Comparison of ENCODE assay signal across 2 cellular contexts in genomic region chr22:19706661-19707151, GRCh38.
TF ChIP-seq lines count a peak whose summit lies in the region.

No MANE protein-coding gene starts in this region.

TF ChIP-seq in IMR-90, 13 proteins besides CTCF, POLR2A, EP300 and RAD21:
- TF ChIP-seq CEBPB (IDR thresholded peaks at IDR 0.05; ENCODE audit: low read depth, low read length): peak; percentile 35; the same call in 1 of the 2 replicates
- TF ChIP-seq RFX5 (IDR thresholded peaks at IDR 0.05; ENCODE audit: low read depth, low read length): no peak

TF ChIP-seq in K562, 482 proteins besides CTCF, POLR2A, EP300 and RAD21:
- TF ChIP-seq CEBPB (tag; IDR thresholded peaks at IDR 0.05) (peak; percentile 62), SMARCC2 (IDR thresholded peaks at IDR 0.05; ENCODE audit: low read depth) (no peak)
